ENCODE assay signal across 13 cellular contexts in genomic region chr11:3613998-3614741, GRCh38. TPM values are rescaled to one million over a fixed set of nuclear protein-coding genes. Genes with fewer than 3 reads are reported as not detected.
A peak's percentile ranks its signal among the peaks of the same experiment; 100 is the strongest.
DNase-seq lines count a peak whose midpoint lies in the region; ATAC-seq, FAIRE-seq and TF ChIP-seq lines count a peak whose summit lies in the region.
"Had no signal": no experiment of that assay in that cellular context is flagged by ENCODE, and none has a peak within 500 bp of the region (broad histone marks: within the 10 kb centered on the region; RNA-seq: fewer than 3 reads in every experiment).

No MANE protein-coding gene starts in this region.

- H3K9me3 ChIP-seq in trophoblast cell (ENCODE audit: insufficient read depth, low read depth, low read length) (peaks cover 2% of the 10 kb centered on the region), ascending aorta (no peaks in the 10 kb centered on the region)
- H3K9me3 ChIP-seq: neutrophil had no signal

- no peak overlapping the region for H4K91ac ChIP-seq in trophoblast cell (ENCODE audit: low read depth, low read length)

- H2BK5ac ChIP-seq in trophoblast cell (ENCODE audit: low read depth, low read length, poor library complexity) = no peak overlapping the region

- H3K14ac ChIP-seq in trophoblast cell (ENCODE audit: low read length) = no peak overlapping the region

- intact Hi-C loops in ascending aorta (cut with DNase I) = no loop called here

- no peak overlapping the region for H3K27ac ChIP-seq in KMS-11
- H3K27ac ChIP-seq in trophoblast cell (ENCODE audit: low read depth, low read length) = no peak overlapping the region
- H3K27ac ChIP-seq in ascending aorta = no peak overlapping the region
- H3K27ac ChIP-seq: hepatocyte, neutrophil had no signal

- H3K36me3 ChIP-seq in KMS-11 (ENCODE audit: insufficient read depth) (no peaks in the 10 kb centered on the region), trophoblast cell (ENCODE audit: control insufficient read depth in 1 of 2, insufficient read depth in 2 of 2, low read length in 2 of 2) (no peaks in the 10 kb centered on the region), ascending aorta (no peaks in the 10 kb centered on the region)
- H3K36me3 ChIP-seq: neutrophil had no signal

- H3K4ac ChIP-seq in trophoblast cell (ENCODE audit: low read depth, low read length) = no peak overlapping the region

- no peak overlapping the region for H4K8ac ChIP-seq in trophoblast cell (ENCODE audit: low read depth, low read length)

- H3K79me1 ChIP-seq in trophoblast cell (ENCODE audit: low read length) = peaks cover 17% of the 10 kb centered on the region

- no peak overlapping the region for H4K12ac ChIP-seq in trophoblast cell (ENCODE audit: low read depth, low read length)

- no CpG with 5 or more reads among the region's 10 CpGs for WGBS in trophoblast cell (ENCODE audit: extremely low coverage, insufficient coverage, insufficient read length)

- H4K20me1 ChIP-seq in KMS-11 (ENCODE audit: insufficient read depth) = no peaks in the 10 kb centered on the region

- peak overlapping the region; percentile 25 for H3K27ac Mint-ChIP-seq in activated naive CD8-positive, alpha-beta T cell treated with anti-CD3 and anti-CD28 coated beads, Interleukin-2, amount 50 U/mL, for 24 hours

- H3K9ac ChIP-seq in KMS-11 (peak overlapping the region; percentile 8; the same call in 1 of the 2 replicates), trophoblast cell (ENCODE audit: low read length) (no peak overlapping the region)

- H2AFZ ChIP-seq in KMS-11 (ENCODE audit: low read depth) (peak overlapping the region; percentile 59), trophoblast cell (ENCODE audit: insufficient read depth, low read length, poor library complexity) (no peak overlapping the region)
- H2AFZ ChIP-seq: hepatocyte had no signal

- no peak overlapping the region for H3K4me3 ChIP-seq in KMS-11 (IDR thresholded peaks at IDR 0.05; ENCODE audit: insufficient read depth, low read depth, low read length)
- H3K4me3 ChIP-seq in trophoblast cell (ENCODE audit: low read depth, low read length) = no peak overlapping the region
- H3K4me3 ChIP-seq in ascending aorta = no peak overlapping the region
- H3K4me3 ChIP-seq: hepatocyte had no signal

- no peak overlapping the region for H2AK5ac ChIP-seq in trophoblast cell (ENCODE audit: low read length)

- ATAC-seq in GM19023 (IDR thresholded peaks at IDR 0.05; ENCODE audit: unreplicated experiment) = peak; percentile 20
- peak; percentile 7 for ATAC-seq in activated naive CD8-positive, alpha-beta T cell treated with anti-CD3 and anti-CD28 coated beads, Interleukin-2, amount 50 U/mL, for 24 hours

- peak overlapping the region; percentile 13 for H3K4me3 Mint-ChIP-seq in activated naive CD8-positive, alpha-beta T cell treated with anti-CD3 and anti-CD28 coated beads, Interleukin-2, amount 50 U/mL, for 24 hours

- H3K18ac ChIP-seq in trophoblast cell (ENCODE audit: low read length) = no peak overlapping the region

- H3K4me1 ChIP-seq in KMS-11 (ENCODE audit: low read depth, poor library complexity, severe bottlenecking) (peaks cover 19% of the 10 kb centered on the region), trophoblast cell (ENCODE audit: control insufficient read depth in 1 of 2, insufficient read depth in 2 of 2, low read length in 2 of 2) (peaks cover 20 to 29% of the 10 kb centered on the region in 2 experiments), ascending aorta (no peaks in the 10 kb centered on the region)

- no peaks in the 10 kb centered on the region for H3K36me3 Mint-ChIP-seq in activated naive CD8-positive, alpha-beta T cell treated with anti-CD3 and anti-CD28 coated beads, Interleukin-2, amount 50 U/mL, for 24 hours (ENCODE audit: low read depth)

- H3K23ac ChIP-seq in trophoblast cell (ENCODE audit: low read length) = no peak overlapping the region

- TF ChIP-seq CTCF in KMS-11 (conservative IDR thresholded peaks at IDR 0.05; ENCODE audit: low read depth, low read length) = no peak
- TF ChIP-seq CTCF in ascending aorta (IDR thresholded peaks at IDR 0.05) = no peak

- H3K27me3 ChIP-seq in KMS-11 (ENCODE audit: insufficient read depth, low read depth) (no peaks in the 10 kb centered on the region), trophoblast cell (ENCODE audit: insufficient read depth, low read length) (no peaks in the 10 kb centered on the region), ascending aorta (no peaks in the 10 kb centered on the region)
- H3K27me3 ChIP-seq: hepatocyte had no signal

- H3K4me2 ChIP-seq in KMS-11 = peak overlapping the region; percentile 66
- no peak overlapping the region for H3K4me2 ChIP-seq in trophoblast cell (ENCODE audit: low read length)
- H3K4me2 ChIP-seq: hepatocyte had no signal

- no peak overlapping the region for H2BK120ac ChIP-seq in trophoblast cell (ENCODE audit: insufficient read depth, low read length, poor library complexity)

- FAIRE-seq in GM19239 (lab: Jason Lieb, UNC) = no peak

- no peak overlapping the region for H2BK12ac ChIP-seq in trophoblast cell (ENCODE audit: low read length)

- H3K9me3 Mint-ChIP-seq in activated naive CD8-positive, alpha-beta T cell treated with anti-CD3 and anti-CD28 coated beads, Interleukin-2, amount 50 U/mL, for 24 hours = no peaks in the 10 kb centered on the region

- no peak for DNase-seq in activated naive CD8-positive, alpha-beta T cell treated with anti-CD3 and anti-CD28 coated beads, Interleukin-2, amount 50 U/mL, for 24 hours
- DNase-seq in trophoblast cell (peak; percentile 17 to 71), ascending aorta (ENCODE audit: low spot score in 2 of 2) (no peak), cerebellum (ENCODE audit: low spot score) (no peak), GM19239 (ENCODE audit: insufficient read length, low spot score) (no peak)
- DNase-seq: dermis blood vessel endothelial cell, NCI-H1417 treated with DMSO at 0.1 percent for 48 hours, SHP77 had no signal

- H3K27me3 Mint-ChIP-seq in activated naive CD8-positive, alpha-beta T cell treated with anti-CD3 and anti-CD28 coated beads, Interleukin-2, amount 50 U/mL, for 24 hours = peaks cover 6% of the 10 kb centered on the region

- H3K79me2 ChIP-seq in KMS-11 (ENCODE audit: insufficient read depth, low read depth) = no peaks in the 10 kb centered on the region
- H3K79me2 ChIP-seq in trophoblast cell (ENCODE audit: control insufficient read depth, insufficient read depth, low read length, poor library complexity) = no peaks in the 10 kb centered on the region
- H3K79me2 ChIP-seq: hepatocyte had no signal

- peaks cover 15% of the 10 kb centered on the region for H3K4me1 Mint-ChIP-seq in activated naive CD8-positive, alpha-beta T cell treated with anti-CD3 and anti-CD28 coated beads, Interleukin-2, amount 50 U/mL, for 24 hours

RNA-seq across cellular contexts. Expression of gene ART5, which starts 27.6 kb away (rescaled TPM):
- 0.59 and 0.65 TPM in 2 replicates for polyA plus RNA-seq in trophoblast cell (2013)
- total RNA-seq in ascending aorta (not detected), cerebellum (not detected)
- total RNA-seq: dermis blood vessel endothelial cell, temporal lobe had no signal

RNA-seq across cellular contexts. Expression of gene ART1, which starts 30.8 kb away (rescaled TPM):
- not detected in 2 replicates for polyA plus RNA-seq in trophoblast cell (2013)
- total RNA-seq in ascending aorta (5.6 TPM), cerebellum (not detected)
- total RNA-seq: dermis blood vessel endothelial cell, hepatocyte, temporal lobe had no signal
- polyA plus RNA-seq: hepatocyte had no signal

RNA-seq across cellular contexts. Expression of gene CHRNA10, which starts 57.0 kb away (rescaled TPM):
- 0.63 and 0.72 TPM in 2 replicates for polyA plus RNA-seq in trophoblast cell (2013)
- total RNA-seq in ascending aorta (not detected), cerebellum (1.8 TPM)
- total RNA-seq: hepatocyte had no signal

Comparison
In these comparisons a context has a peak if more than half of its experiments do, and no peak if none do; other contexts are left out.
1. DNase-seq: peak in trophoblast cell (2 of 2); none in activated naive CD8-positive, alpha-beta T cell treated with anti-CD3 and anti-CD28 coated beads, Interleukin-2, amount 50 U/mL, for 24 hours (single experiment), ascending aorta (0 of 2), cerebellum (single experiment) and GM19239 (single experiment).